ENCODE assay signal across 24 cellular contexts in the genomic region with DNA sequence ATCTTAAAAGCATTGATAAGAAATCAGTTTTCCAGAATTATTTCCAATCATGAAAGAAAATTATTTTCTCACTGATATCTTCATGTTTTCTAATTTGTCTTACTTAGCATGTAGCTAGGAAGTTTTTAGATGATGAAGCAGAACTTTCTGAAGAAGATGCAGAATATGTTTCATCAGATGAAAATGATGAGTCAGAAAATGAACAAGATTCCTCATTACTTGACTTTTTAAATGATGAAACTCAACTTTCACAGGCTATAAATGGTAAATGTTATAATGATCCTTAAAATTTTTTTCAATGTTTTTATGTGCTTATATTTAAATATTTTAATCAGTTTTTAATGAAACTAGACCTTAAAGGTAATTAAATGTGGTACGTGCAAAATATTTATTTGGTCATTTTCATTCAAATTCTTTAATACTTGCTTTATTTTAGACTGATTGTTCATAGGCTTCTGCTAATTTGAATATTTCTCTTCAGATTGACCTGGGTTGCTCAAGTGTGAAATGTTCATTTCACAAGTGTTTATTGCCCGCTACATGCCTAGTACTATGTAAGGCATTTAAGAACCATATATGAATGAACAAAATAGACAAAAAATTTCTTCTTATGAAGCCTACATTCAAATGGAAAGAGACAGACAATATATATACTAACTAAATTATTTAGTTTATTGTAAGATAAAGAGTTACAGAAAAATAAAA. TPM values are rescaled to one million over a fixed set of nuclear protein-coding genes. Genes with fewer than 3 reads are reported as not detected.
DNase-seq lines count a peak whose midpoint lies in the region; ATAC-seq and TF ChIP-seq lines count a peak whose summit lies in the region.
"Had no signal": no experiment of that assay in that cellular context is flagged by ENCODE, and none has a peak within 500 bp of the region (broad histone marks: within the 10 kb centered on the region; RNA-seq: fewer than 3 reads in every experiment).

No MANE protein-coding gene starts in this region.

- ATAC-seq in HG02610 (IDR thresholded peaks at IDR 0.05; ENCODE audit: unreplicated experiment) (peak; percentile 80), GM21447 (IDR thresholded peaks at IDR 0.05; ENCODE audit: unreplicated experiment) (no peak)
- ATAC-seq in activated CD4-positive, alpha-beta T cell treated with anti-CD3 and anti-CD28 coated beads for 36 hours: no peak
- ATAC-seq: activated T-cell treated with anti-CD3 and anti-CD28 coated beads, Interleukin-2, amount 50 U/mL, for 72 hours; CD8-positive, alpha-beta T cell; sciatic nerve had no signal

- H3K36me3 Mint-ChIP-seq in activated CD4-positive, alpha-beta T cell treated with anti-CD3 and anti-CD28 coated beads for 36 hours (ENCODE audit: low read depth): peaks cover 16% of the 10 kb centered on the region
- peaks cover 2% of the 10 kb centered on the region for H3K36me3 Mint-ChIP-seq in osteocyte (ENCODE audit: unreplicated experiment)

- no peak for TF ChIP-seq CTCF in osteocyte (IDR thresholded peaks at IDR 0.05)

- H3K4me3 Mint-ChIP-seq in activated CD4-positive, alpha-beta T cell treated with anti-CD3 and anti-CD28 coated beads for 36 hours: no peak overlapping the region
- H3K4me3 Mint-ChIP-seq in osteocyte (ENCODE audit: unreplicated experiment): no peak overlapping the region
- H3K4me3 Mint-ChIP-seq: activated T-cell treated with anti-CD3 and anti-CD28 coated beads, Interleukin-2, amount 50 U/mL, for 72 hours; CD8-positive, alpha-beta T cell; endodermal cell; neural progenitor cell had no signal

- no peak overlapping the region for H3K27ac Mint-ChIP-seq in activated CD4-positive, alpha-beta T cell treated with anti-CD3 and anti-CD28 coated beads for 36 hours
- no peak overlapping the region for H3K27ac Mint-ChIP-seq in osteocyte (ENCODE audit: unreplicated experiment)
- H3K27ac Mint-ChIP-seq: activated T-cell treated with anti-CD3 and anti-CD28 coated beads, Interleukin-2, amount 50 U/mL, for 72 hours; CD8-positive, alpha-beta T cell; endodermal cell; neural progenitor cell had no signal

- POLR2A ChIA-PET in activated CD4-positive, alpha-beta T cell treated with anti-CD3 and anti-CD28 coated beads for 36 hours (lab: Charles Lee): interaction anchor here (0.7 kb wide), 1 partner anchor 71 kb away, joined by 4 read pairs; no protein-coding TSS in a partner anchor

- intact Hi-C loops in activated CD4-positive, alpha-beta T cell treated with anti-CD3 and anti-CD28 coated beads for 36 hours (cut with DNase I, micrococcal nuclease): no loop called here

- DNase-seq in GM04504 (ENCODE audit: low read depth) (peak; percentile 13), dedifferentiated amniotic fluid mesenchymal stem cell (ENCODE audit: extremely low spot score) (peak; percentile 16), stromal cell of bone marrow (ENCODE audit: low read depth) (peak; percentile 10), osteocyte (ENCODE audit: extremely low spot score, unreplicated experiment) (no peak)
- DNase-seq in activated CD4-positive, alpha-beta T cell treated with anti-CD3 and anti-CD28 coated beads for 36 hours: no peak
- DNase-seq: activated CD4-positive, alpha-beta T cell treated with anti-CD3 and anti-CD28 coated beads for 4 hours; activated naive CD4-positive, alpha-beta T cell treated with Interleukin-2 at 50 U/mL for 16 hours; activated T-cell treated with anti-CD3 and anti-CD28 coated beads, Interleukin-2, amount 50 U/mL, for 72 hours; AML-193; CD8-positive, alpha-beta T cell; cortex of kidney; endodermal cell; esophagus squamous epithelium; GDM1; NCI-H1105 treated with DMSO at 0.1 percent for 48 hours; NCI-H2081; NCI-H345; NCI-H748 treated with DMSO at 0.1 percent for 48 hours; posterior cingulate gyrus; stimulated activated naive CD4-positive, alpha-beta T cell treated with Interleukin-2 at 50 U/mL for 16 hours had no signal

- no peaks in the 10 kb centered on the region for H3K9me3 Mint-ChIP-seq in activated CD4-positive, alpha-beta T cell treated with anti-CD3 and anti-CD28 coated beads for 36 hours (ENCODE audit: low read depth)
- no peaks in the 10 kb centered on the region for H3K9me3 Mint-ChIP-seq in osteocyte (ENCODE audit: unreplicated experiment)
- H3K9me3 Mint-ChIP-seq: activated T-cell treated with anti-CD3 and anti-CD28 coated beads, Interleukin-2, amount 50 U/mL, for 72 hours; CD8-positive, alpha-beta T cell; endodermal cell; neural progenitor cell had no signal

- H3K27me3 Mint-ChIP-seq in activated CD4-positive, alpha-beta T cell treated with anti-CD3 and anti-CD28 coated beads for 36 hours: no peaks in the 10 kb centered on the region
- no peaks in the 10 kb centered on the region for H3K27me3 Mint-ChIP-seq in osteocyte (ENCODE audit: unreplicated experiment)

- H3K4me1 Mint-ChIP-seq in activated CD4-positive, alpha-beta T cell treated with anti-CD3 and anti-CD28 coated beads for 36 hours: no peaks in the 10 kb centered on the region
- no peaks in the 10 kb centered on the region for H3K4me1 Mint-ChIP-seq in osteocyte (ENCODE audit: unreplicated experiment)
- H3K4me1 Mint-ChIP-seq: endodermal cell, neural progenitor cell had no signal

- CTCF ChIA-PET in activated CD4-positive, alpha-beta T cell treated with anti-CD3 and anti-CD28 coated beads for 36 hours (lab: Charles Lee): interaction anchor here (1.3 kb wide), 1 partner anchor 83 kb away, joined by 4 read pairs; no protein-coding TSS in a partner anchor

RNA-seq across cellular contexts. Expression of a gene that starts 49.5 kb away (rescaled TPM):
- 10 to 100 TPM; 11.5 to 14.6 TPM for total RNA-seq in activated CD4-positive, alpha-beta T cell treated with anti-CD3 and anti-CD28 coated beads for 36 hours
- 4.4 TPM in 2 replicates for total RNA-seq in osteocyte

RNA-seq across cellular contexts. Expression of a gene that starts 51.0 kb away (rescaled TPM):
- 10 to 100 TPM; 70.5 to 73.9 TPM for total RNA-seq in activated CD4-positive, alpha-beta T cell treated with anti-CD3 and anti-CD28 coated beads for 36 hours
- 50.2 and 55.6 TPM in 2 replicates for total RNA-seq in osteocyte

Comparison
In these comparisons a context has a peak if more than half of its experiments do, and no peak if none do; other contexts are left out.
1. DNase-seq: peak in GM04504 (single experiment), dedifferentiated amniotic fluid mesenchymal stem cell (single experiment) and stromal cell of bone marrow (single experiment); none in activated CD4-positive, alpha-beta T cell treated with anti-CD3 and anti-CD28 coated beads for 36 hours (single experiment) and osteocyte (single experiment).